24 cellular contexts compared by ENCODE assay signal in the genomic region with DNA sequence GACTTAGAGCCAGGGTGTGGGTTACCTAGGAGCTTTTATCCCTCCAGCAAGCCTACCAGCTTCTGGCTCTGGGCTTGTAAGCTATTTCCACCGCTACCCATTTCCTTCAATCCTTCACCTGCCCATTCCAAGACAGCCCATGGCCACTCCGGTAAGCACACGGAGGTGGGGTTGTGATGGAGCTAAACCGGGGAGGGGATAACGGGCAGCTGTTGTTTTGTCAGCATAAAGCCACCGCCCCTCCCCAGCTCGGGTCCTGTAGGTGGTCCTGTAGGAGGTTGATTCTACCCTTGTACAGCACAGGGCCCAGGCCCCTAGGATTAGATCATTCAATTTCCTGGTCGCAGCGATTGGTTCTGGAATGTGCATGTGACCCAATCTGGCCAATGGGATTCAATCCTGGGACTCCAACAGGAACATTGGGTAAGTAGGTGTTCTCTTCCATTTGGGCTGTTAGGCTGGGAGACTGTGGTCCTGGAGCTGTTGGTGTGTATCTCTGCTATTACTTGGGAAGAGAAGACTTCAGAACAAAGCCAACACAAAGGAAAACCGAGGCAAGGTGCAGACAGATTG.
DNase-seq lines count a peak whose midpoint lies in the region; ATAC-seq, FAIRE-seq and TF ChIP-seq lines count a peak whose summit lies in the region.
"Had no signal": no experiment of that assay in that cellular context is flagged by ENCODE, and none has a peak within 500 bp of the region (broad histone marks: within the 10 kb centered on the region; RNA-seq: fewer than 3 reads in every experiment).

No MANE protein-coding gene starts in this region.

- H3K79me2 ChIP-seq in GM23338 (replicated peaks; ENCODE audit: insufficient read depth): no peaks in the 10 kb centered on the region
- H3K79me2 ChIP-seq in GM12878 (ENCODE audit: control insufficient read depth, insufficient read depth, low read length): no peaks in the 10 kb centered on the region
- H3K79me2 ChIP-seq in mesendoderm (ENCODE audit: control insufficient read depth, insufficient read depth, low read length): no peaks in the 10 kb centered on the region

- no peak for TF ChIP-seq POLR2A in IMR-90 (IDR thresholded peaks at IDR 0.05; ENCODE audit: low read depth, low read length)
- TF ChIP-seq POLR2A in GM12878 (IDR thresholded peaks at IDR 0.05; ENCODE audit: low read depth, low read length): no peak

- H3K36me3 ChIP-seq in GM23338 (ENCODE audit: insufficient read depth) (no peaks in the 10 kb centered on the region), IMR-90 (ENCODE audit: control insufficient read depth, insufficient read depth, low read length) (no peaks in the 10 kb centered on the region), GM12878 (ENCODE audit: control insufficient read depth in 2 of 2, insufficient read depth in 2 of 2, low read length in 1 of 2) (no peaks in the 10 kb centered on the region), mesendoderm (ENCODE audit: control insufficient read depth, insufficient read depth, low read length) (no peaks in the 10 kb centered on the region)

- H3K4me3 Mint-ChIP-seq in GM23338: no peak overlapping the region; the same call in 2 of the 3 replicates
- H3K4me3 Mint-ChIP-seq: CD4-positive, alpha-beta T cell had no signal

- H3K9me2 ChIP-seq in GM23338 (ENCODE audit: insufficient read depth): no peaks in the 10 kb centered on the region
- H3K9me2 ChIP-seq: SK-N-SH had no signal

- no peaks in the 10 kb centered on the region for H3K9me3 Mint-ChIP-seq in GM23338

- SMC1A ChIA-PET in GM12878 (lab: Charles Lee; ENCODE audit: uncharacterized antibody, unreplicated experiment): interaction anchor here (0.7 kb wide), 1 partner anchor 61 kb away, joined by 3 read pairs; no protein-coding TSS in a partner anchor

- no peak overlapping the region for H2AK5ac ChIP-seq in IMR-90 (ENCODE audit: low read depth, low read length)
- no peak overlapping the region for H2AK5ac ChIP-seq in mesendoderm (ENCODE audit: low read length)

- TF ChIP-seq CTCF in GM23338 (conservative IDR thresholded peaks at IDR 0.05; ENCODE audit: low read depth in 2 of 2) (no peak), IMR-90 (conservative IDR thresholded peaks at IDR 0.05; ENCODE audit: low read depth, low read length) (no peak), GM12878 (IDR thresholded peaks at IDR 0.05 in 2 of 3, conservative IDR thresholded peaks at IDR 0.05 in 1 of 3; ENCODE audit: control insufficient read depth in 2 of 3, extremely low read depth in 1 of 3, insufficient read depth in 1 of 3, low read depth in 3 of 3, low read length in 3 of 3) (no peak)

- no peaks in the 10 kb centered on the region for H3K36me3 Mint-ChIP-seq in GM23338 (ENCODE audit: low read depth)

- H3K56ac ChIP-seq in IMR-90 (ENCODE audit: extremely low read depth, insufficient read depth, low read length): no peak overlapping the region
- H3K56ac ChIP-seq in mesendoderm (ENCODE audit: low read length): no peak overlapping the region

- no peak overlapping the region for H3K23ac ChIP-seq in IMR-90 (ENCODE audit: low read depth, low read length)
- H3K23ac ChIP-seq in mesendoderm (ENCODE audit: low read length): no peak overlapping the region

- RAD21 ChIA-PET in GM12878 (lab: Charles Lee; ENCODE audit: unreplicated experiment): no interaction called here

- no peaks in the 10 kb centered on the region; the same call in 1 of the 2 replicates for H3K9me1 ChIP-seq in IMR-90 (ENCODE audit: insufficient read depth, low read length)

- TF ChIP-seq EP300 in GM12878 (IDR thresholded peaks at IDR 0.05; ENCODE audit: borderline replicate concordance in 1 of 2, control insufficient read depth in 1 of 2, low read depth in 2 of 2, low read length in 2 of 2): no peak

- DNase-seq in GM23338 (ENCODE audit: low spot score) (no peak), IMR-90 (no peak), GM12878 (ENCODE audit: low read depth, low spot score) (no peak), mesendoderm (peak; percentile 11), germinal center (ENCODE audit: low spot score) (no peak), NCI-H2171 treated with DMSO at 0.1 percent for 48 hours (lab: John Stamatoyannopoulos, UW) (no peak), SHP77 treated with DMSO at 0.1 percent for 48 hours (lab: John Stamatoyannopoulos, UW) (no peak), kidney tubule cell (ENCODE audit: low spot score) (no peak)
- DNase-seq: Caco-2; CD4-positive, alpha-beta T cell; DMS 273 treated with DMSO at 0.1 percent for 48 hours; DMS79 treated with DMSO at 0.1 percent for 48 hours; GM23248; MV-4-11; NCI-H1105 treated with DMSO at 0.1 percent for 48 hours; NCI-H1694 treated with DMSO at 0.1 percent for 48 hours; NCI-H2081 treated with DMSO at 0.1 percent for 48 hours; NCI-H446 treated with DMSO at 0.1 percent for 48 hours; NCI-H526 treated with DMSO at 0.1 percent for 48 hours; PC-9; RPMI8226; SHP77; SK-N-SH had no signal

- H3K4me1 Mint-ChIP-seq in GM23338: peaks cover 50% of the 10 kb centered on the region

- intact Hi-C loops in IMR-90 (cut with micrococcal nuclease) (no loop called here), GM12878 (cut with micrococcal nuclease; ENCODE audit: unreplicated experiment) (no loop called here)

- dilution Hi-C loops in IMR-90 (cut with HindIII; ENCODE audit: low sequenced_read_pairs, unreplicated experiment): no loop called here

- H2AFZ ChIP-seq in GM23338: peak overlapping the region; percentile 43; the same call in 1 of the 2 replicates
- H2AFZ ChIP-seq in IMR-90 (replicated peaks; ENCODE audit: low read length, poor library complexity): no peak overlapping the region
- no peak overlapping the region for H2AFZ ChIP-seq in GM12878 (ENCODE audit: control insufficient read depth, low read depth, low read length)
- H2AFZ ChIP-seq: GM23248, PC-9 had no signal

- H3K14ac ChIP-seq in IMR-90 (replicated peaks; ENCODE audit: low read depth, low read length): no peak overlapping the region

- no peak overlapping the region for H4K8ac ChIP-seq in IMR-90 (ENCODE audit: low read depth in 2 of 2, low read length in 2 of 2)
- no peak overlapping the region for H4K8ac ChIP-seq in mesendoderm (ENCODE audit: low read depth, low read length)

- no peak overlapping the region for H2BK5ac ChIP-seq in IMR-90 (ENCODE audit: low read depth, low read length, poor library complexity, severe bottlenecking)
- H2BK5ac ChIP-seq in mesendoderm (ENCODE audit: low read length): no peak overlapping the region

- H3K4me3 ChIP-seq in GM23338 (no peak overlapping the region), IMR-90 (ENCODE audit: insufficient read depth, low read depth, low read length) (no peak overlapping the region), GM12878 (no peak overlapping the region), mesendoderm (ENCODE audit: low read length) (no peak overlapping the region)
- H3K4me3 ChIP-seq: GM23248, PC-9 had no signal

- in situ Hi-C loops in IMR-90 (cut with MboI; ENCODE audit: low sequenced_read_pairs): no loop called here
- in situ Hi-C loops in GM12878 (cut with MboI): no loop called here

- H3K9me3 ChIP-seq in IMR-90 (ENCODE audit: control insufficient read depth, insufficient read depth, low read length) (no peaks in the 10 kb centered on the region), GM12878 (replicated peaks; ENCODE audit: control insufficient read depth, insufficient read depth, low read length) (no peaks in the 10 kb centered on the region)
- H3K9me3 ChIP-seq: Caco-2, SK-N-SH had no signal

- H4K5ac ChIP-seq in IMR-90 (ENCODE audit: low read depth, low read length) (no peak overlapping the region), mesendoderm (ENCODE audit: low read length) (no peak overlapping the region)

- H2BK15ac ChIP-seq in IMR-90 (ENCODE audit: low read depth, low read length) (no peak overlapping the region), mesendoderm (replicated peaks; ENCODE audit: low read depth) (no peak overlapping the region)

- H2BK20ac ChIP-seq in IMR-90 (ENCODE audit: low read depth, low read length): no peak overlapping the region

- CTCF ChIA-PET in IMR-90 (lab: Yijun Ruan, JAX): no interaction called here
- CTCF ChIA-PET in GM12878 (lab: Yijun Ruan, JAX): no interaction called here

- H3F3A ChIP-seq in GM23338 (replicated peaks; ENCODE audit: low read depth): no peaks in the 10 kb centered on the region

- H3K9ac ChIP-seq in IMR-90 (ENCODE audit: low read depth, low read length): no peak overlapping the region
- no peak overlapping the region for H3K9ac ChIP-seq in GM12878 (ENCODE audit: control insufficient read depth, insufficient read depth, low read length)
- no peak overlapping the region for H3K9ac ChIP-seq in mesendoderm (ENCODE audit: low read length)
- H3K9ac ChIP-seq: GM23248, KMS-11, SK-N-SH had no signal

- POLR2A ChIA-PET in IMR-90 (lab: Charles Lee; ENCODE audit: unreplicated experiment) (no interaction called here), GM12878 (lab: Charles Lee) (interaction anchor here (1.1 kb wide), 1 partner anchor 71 kb away, joined by 3 read pairs; no protein-coding TSS in a partner anchor)

- H4K20me1 ChIP-seq in GM23338 (replicated peaks; ENCODE audit: insufficient read depth): no peaks in the 10 kb centered on the region
- no peaks in the 10 kb centered on the region for H4K20me1 ChIP-seq in IMR-90 (ENCODE audit: insufficient read depth, low read length)
- no peaks in the 10 kb centered on the region for H4K20me1 ChIP-seq in GM12878 (ENCODE audit: control insufficient read depth, insufficient read depth)

- H3K79me1 ChIP-seq in IMR-90 (ENCODE audit: low read depth in 1 of 2, low read length in 2 of 2) (no peaks in the 10 kb centered on the region), mesendoderm (ENCODE audit: low read length) (no peaks in the 10 kb centered on the region)

- H3K27ac ChIP-seq in GM23338 (ENCODE audit: low read depth) (no peak overlapping the region), IMR-90 (ENCODE audit: insufficient read depth, low read length) (no peak overlapping the region), GM12878 (ENCODE audit: control insufficient read depth, insufficient read depth) (no peak overlapping the region), mesendoderm (ENCODE audit: low read depth, low read length) (no peak overlapping the region)
- H3K27ac ChIP-seq: GM23248, KMS-11, PC-9 had no signal

- TF ChIP-seq RAD21 in IMR-90 (IDR thresholded peaks at IDR 0.05; ENCODE audit: low read length): no peak
- TF ChIP-seq RAD21 in GM12878 (IDR thresholded peaks at IDR 0.05; ENCODE audit: insufficient read depth, low read depth, low read length): no peak

- peaks cover 2% of the 10 kb centered on the region for H3K27me3 Mint-ChIP-seq in GM23338 (ENCODE audit: insufficient read depth, low read depth, poor library complexity)

- H2AK9ac ChIP-seq in IMR-90 (replicated peaks; ENCODE audit: low read depth, low read length, poor library complexity): no peak overlapping the region

- H3K4me2 ChIP-seq in GM23338 (no peak overlapping the region), IMR-90 (ENCODE audit: low read depth, low read length) (no peak overlapping the region), GM12878 (ENCODE audit: control insufficient read depth, insufficient read depth) (no peak overlapping the region), mesendoderm (ENCODE audit: low read length) (no peak overlapping the region)
- H3K4me2 ChIP-seq: KMS-11, PC-9, SK-N-SH had no signal

- H2BK120ac ChIP-seq in IMR-90 (ENCODE audit: low read depth, low read length) (no peak overlapping the region), mesendoderm (ENCODE audit: low read depth, low read length) (no peak overlapping the region)

- no peak overlapping the region for H3K4ac ChIP-seq in IMR-90 (ENCODE audit: low read depth, low read length)
- no peak overlapping the region for H3K4ac ChIP-seq in mesendoderm (ENCODE audit: low read depth, low read length)

- H3K4me1 ChIP-seq in GM23338 (ENCODE audit: insufficient read depth) (peaks cover 25% of the 10 kb centered on the region), IMR-90 (ENCODE audit: control insufficient read depth, insufficient read depth, low read length) (no peaks in the 10 kb centered on the region), GM12878 (ENCODE audit: control insufficient read depth, insufficient read depth, low read length) (no peaks in the 10 kb centered on the region), mesendoderm (ENCODE audit: control insufficient read depth, low read depth, low read length) (no peaks in the 10 kb centered on the region)
- H3K4me1 ChIP-seq: Caco-2 had no signal

- FAIRE-seq in GM12878 (lab: Jason Lieb, UNC): no peak

- H4K91ac ChIP-seq in IMR-90 (ENCODE audit: insufficient read depth, low read depth, low read length): no peak overlapping the region

- no peak overlapping the region for H3K27ac Mint-ChIP-seq in GM23338
- H3K27ac Mint-ChIP-seq: CD4-positive, alpha-beta T cell had no signal

- no peaks in the 10 kb centered on the region for H3K27me3 ChIP-seq in GM23338 (ENCODE audit: insufficient read depth)
- H3K27me3 ChIP-seq in IMR-90 (ENCODE audit: control insufficient read depth, insufficient read depth, low read length): peaks cover 38% of the 10 kb centered on the region
- no peaks in the 10 kb centered on the region for H3K27me3 ChIP-seq in GM12878 (replicated peaks in 1 of 2; ENCODE audit: control insufficient read depth in 2 of 2, insufficient read depth in 2 of 2, low read length in 1 of 2)
- no peaks in the 10 kb centered on the region for H3K27me3 ChIP-seq in mesendoderm (ENCODE audit: insufficient read depth, low read length, poor library complexity)

- H3K18ac ChIP-seq in IMR-90 (ENCODE audit: low read depth, low read length) (no peak overlapping the region), mesendoderm (ENCODE audit: low read length) (no peak overlapping the region)

- BruUV-seq in IMR-90 (replicated peaks; lab: Mats Ljungman, UMichigan) (no TSS peak), GM12878 (replicated peaks; lab: Mats Ljungman, UMichigan) (no TSS peak)

- ATAC-seq in GM23338 (no peak), IMR-90 (ENCODE audit: low read depth) (no peak), GM12878 (no peak)

- WGBS in IMR-90 (ENCODE audit: extremely low coverage in 2 of 2, insufficient read length in 1 of 2), 2 experiments: no CpG with 5 or more reads among the region's 10 CpGs
- 47% methylated on average over 10 of the region's 10 CpGs for WGBS in GM12878 (ENCODE audit: insufficient coverage, insufficient replicate concordance, low lambda C conversion rate, missing lambda C conversion rate)
- no CpG with 5 or more reads among the region's 10 CpGs for WGBS in mesendoderm (ENCODE audit: extremely low coverage, insufficient coverage, low lambda C conversion rate)
